Comparison of ENCODE assay signal across 9 cellular contexts in genomic region chr1:121518726-121519041, GRCh38.
DNase-seq lines count a peak whose midpoint lies in the region; ATAC-seq, FAIRE-seq and TF ChIP-seq lines count a peak whose summit lies in the region.
"Had no signal": no experiment of that assay in that cellular context is flagged by ENCODE, and none has a peak within 500 bp of the region (broad histone marks: within the 10 kb centered on the region; RNA-seq: fewer than 3 reads in every experiment).

No MANE protein-coding gene starts in this region.

- H3K4me1 ChIP-seq in mononuclear cell (ENCODE audit: insufficient read depth, low read length) = peaks cover 41% of the 10 kb centered on the region

- no peaks in the 10 kb centered on the region for H3K36me3 ChIP-seq in bronchial epithelial cell (ENCODE audit: control insufficient read depth, insufficient read depth, low read length)
- H3K36me3 ChIP-seq in WERI-Rb-1 = no peaks in the 10 kb centered on the region

- no peaks in the 10 kb centered on the region for H3K9me3 Mint-ChIP-seq in stimulated activated naive CD8-positive, alpha-beta T cell treated with anti-CD3 and anti-CD28 coated beads, Interleukin-15, Interleukin-2, amounts not matched to agents 100 ng/mL and 50 ng/mL, for 24 hours

- TF ChIP-seq CTCF in bronchial epithelial cell (IDR thresholded peaks at IDR 0.05; ENCODE audit: insufficient read depth, low read length, severe bottlenecking) = no peak
- TF ChIP-seq CTCF in WERI-Rb-1 (IDR thresholded peaks at IDR 0.05; ENCODE audit: low read depth, low read length) = no peak

- H3K4me3 ChIP-seq in bronchial epithelial cell (ENCODE audit: low read depth, low read length) (peak overlapping the region; percentile 45), mononuclear cell (ENCODE audit: low read length) (peak overlapping the region; percentile 64), WERI-Rb-1 (ENCODE audit: low read depth, low read length) (no peak overlapping the region)

- peaks cover 61% of the 10 kb centered on the region for H3K4me1 Mint-ChIP-seq in stimulated activated naive CD8-positive, alpha-beta T cell treated with anti-CD3 and anti-CD28 coated beads, Interleukin-15, Interleukin-2, amounts not matched to agents 100 ng/mL and 50 ng/mL, for 24 hours (ENCODE audit: low read depth)

- peak overlapping the region; percentile 91 for H3K27ac Mint-ChIP-seq in stimulated activated naive CD8-positive, alpha-beta T cell treated with anti-CD3 and anti-CD28 coated beads, Interleukin-15, Interleukin-2, amounts not matched to agents 100 ng/mL and 50 ng/mL, for 24 hours

- ATAC-seq in stimulated activated naive CD8-positive, alpha-beta T cell treated with anti-CD3 and anti-CD28 coated beads, Interleukin-15, Interleukin-2, amounts not matched to agents 100 U/mL and 50 U/mL, for 24 hours = no peak
- no peak for ATAC-seq in HG02623 (IDR thresholded peaks at IDR 0.05; ENCODE audit: unreplicated experiment)

- FAIRE-seq in bronchial epithelial cell (lab: Jason Lieb, UNC) = no peak
- FAIRE-seq: kidney had no signal

- peaks cover 4% of the 10 kb centered on the region for H3K36me3 Mint-ChIP-seq in stimulated activated naive CD8-positive, alpha-beta T cell treated with anti-CD3 and anti-CD28 coated beads, Interleukin-15, Interleukin-2, amounts not matched to agents 100 ng/mL and 50 ng/mL, for 24 hours (ENCODE audit: low read depth)

- H3K9me3 ChIP-seq in mononuclear cell (ENCODE audit: low read depth, low read length) = no peaks in the 10 kb centered on the region
- no peaks in the 10 kb centered on the region for H3K9me3 ChIP-seq in WERI-Rb-1 (ENCODE audit: severe bottlenecking)

- no peaks in the 10 kb centered on the region for H3K27me3 Mint-ChIP-seq in stimulated activated naive CD8-positive, alpha-beta T cell treated with anti-CD3 and anti-CD28 coated beads, Interleukin-15, Interleukin-2, amounts not matched to agents 100 ng/mL and 50 ng/mL, for 24 hours

- peak overlapping the region; percentile 87 for H3K4me3 Mint-ChIP-seq in stimulated activated naive CD8-positive, alpha-beta T cell treated with anti-CD3 and anti-CD28 coated beads, Interleukin-15, Interleukin-2, amounts not matched to agents 100 ng/mL and 50 ng/mL, for 24 hours

- H3K27ac ChIP-seq in WERI-Rb-1 = no peak overlapping the region

- H3K27me3 ChIP-seq in bronchial epithelial cell (ENCODE audit: control insufficient read depth, insufficient read depth, low read length) = no peaks in the 10 kb centered on the region
- no peaks in the 10 kb centered on the region for H3K27me3 ChIP-seq in mononuclear cell (ENCODE audit: insufficient read depth, low read length)
- H3K27me3 ChIP-seq in WERI-Rb-1 (ENCODE audit: insufficient read depth, low read depth, severe bottlenecking) = peaks cover 32% of the 10 kb centered on the region

- no peak for DNase-seq in stimulated activated naive CD8-positive, alpha-beta T cell treated with anti-CD3 and anti-CD28 coated beads, Interleukin-15, Interleukin-2, amounts not matched to agents 100 U/mL and 50 U/mL, for 24 hours
- DNase-seq in bronchial epithelial cell (ENCODE audit: low read depth) = no peak
- DNase-seq in occipital lobe (lab: John Stamatoyannopoulos, UW) = no peak
- DNase-seq in WERI-Rb-1 = no peak
- DNase-seq in stimulated activated CD8-positive, alpha-beta memory T cell treated with anti-CD3 and anti-CD28 coated beads, Interleukin-4, amount 100 ng/mL, for 48 hours = no peak
